In genomic region chr16:53817117-53817516, GRCh38 we compare ENCODE assay signal across 11 cellular contexts.
DNase-seq lines count a peak whose midpoint lies in the region; ATAC-seq and TF ChIP-seq lines count a peak whose summit lies in the region.
"Had no signal": no experiment of that assay in that cellular context is flagged by ENCODE, and none has a peak within 500 bp of the region (broad histone marks: within the 10 kb centered on the region; RNA-seq: fewer than 3 reads in every experiment).

No MANE protein-coding gene starts in this region.

- H3K4me3 ChIP-seq in HEK293 (ENCODE audit: low read depth, low read length) (no peak overlapping the region), suprapubic skin (no peak overlapping the region)
- H3K4me3 ChIP-seq: stomach had no signal

- H3K36me3 ChIP-seq in HEK293 (ENCODE audit: control insufficient read depth in 2 of 2, insufficient read depth in 1 of 2, low read length in 2 of 2) = peaks cover 0 to 13% of the 10 kb centered on the region in 2 experiments; a peak in 2 of 3 replicates
- H3K36me3 ChIP-seq in suprapubic skin = no peaks in the 10 kb centered on the region

- no peaks in the 10 kb centered on the region for H3K27me3 ChIP-seq in suprapubic skin
- H3K27me3 ChIP-seq: stomach had no signal

- no peak for ATAC-seq in activated T-helper 17 cell treated with anti-CD3 and anti-CD28 coated beads, Interleukin-2, amount 50 U/mL, for 72 hours (replicated peaks)
- ATAC-seq: activated naive CD4-positive, alpha-beta T cell treated with anti-CD3 and anti-CD28 coated beads, Interleukin-2, amount 50 U/mL, for 72 hours had no signal

- peaks cover 21% of the 10 kb centered on the region for H3K4me1 Mint-ChIP-seq in activated T-helper 17 cell treated with anti-CD3 and anti-CD28 coated beads, Interleukin-2, amount 50 U/mL, for 72 hours

- TF ChIP-seq POLR2A in suprapubic skin (IDR thresholded peaks at IDR 0.05) = no peak

- H3K36me3 Mint-ChIP-seq in activated T-helper 17 cell treated with anti-CD3 and anti-CD28 coated beads, Interleukin-2, amount 50 U/mL, for 72 hours (ENCODE audit: low read depth) = peaks cover 41% of the 10 kb centered on the region

- no peak overlapping the region for H3K27ac Mint-ChIP-seq in activated T-helper 17 cell treated with anti-CD3 and anti-CD28 coated beads, Interleukin-2, amount 50 U/mL, for 72 hours

- POLR2A ChIA-PET in HEK293 (lab: Yijun Ruan, JAX) = no interaction called here

- H3K4me1 ChIP-seq in HEK293 (ENCODE audit: control insufficient read depth, insufficient read depth, low read length) = no peaks in the 10 kb centered on the region; the same call in 1 of the 2 replicates
- peaks cover 25% of the 10 kb centered on the region for H3K4me1 ChIP-seq in suprapubic skin

- no peak for TF ChIP-seq EP300 in suprapubic skin (IDR thresholded peaks at IDR 0.05)

- H3K27ac ChIP-seq in HEK293 (ENCODE audit: extremely low read depth, low read depth, low read length) (no peak overlapping the region), suprapubic skin (peak overlapping the region; percentile 47)
- H3K27ac ChIP-seq: stomach had no signal

- CTCF ChIA-PET in HEK293 (lab: Yijun Ruan, JAX) = interaction anchor here (0.9 kb wide), 1 partner anchor 73 kb away, joined by 4 read pairs; no protein-coding TSS in a partner anchor

- H3K4me3 Mint-ChIP-seq in activated T-helper 17 cell treated with anti-CD3 and anti-CD28 coated beads, Interleukin-2, amount 50 U/mL, for 72 hours = no peak overlapping the region

- no peaks in the 10 kb centered on the region for H3K27me3 Mint-ChIP-seq in activated T-helper 17 cell treated with anti-CD3 and anti-CD28 coated beads, Interleukin-2, amount 50 U/mL, for 72 hours

- DNase-seq in amniotic epithelial cell (ENCODE audit: low read depth) = peak; percentile 92
- peak; percentile 33 for DNase-seq in glomerular endothelial cell (ENCODE audit: extremely low read depth, low read depth, low spot score)
- no peak for DNase-seq in suprapubic skin (ENCODE audit: low spot score in 2 of 2)
- no peak for DNase-seq in GM10266 (ENCODE audit: extremely low spot score)
- DNase-seq in NCI-H526 (lab: John Stamatoyannopoulos, UW) = no peak
- DNase-seq: erythroblast, NCI-H2107, stomach had no signal

- no peak for TF ChIP-seq CTCF in HEK293 (tag by site-specific recombination; IDR thresholded peaks at IDR 0.05)
- no peak for TF ChIP-seq CTCF in suprapubic skin (IDR thresholded peaks at IDR 0.05)
- no peak for TF ChIP-seq CTCF in GM10266 (IDR thresholded peaks at IDR 0.05; ENCODE audit: control insufficient read depth, insufficient read depth, low read depth, missing control alignments)

- 42% methylated on average over 5 of the region's 5 CpGs for WGBS in suprapubic skin

- no peaks in the 10 kb centered on the region for H3K9me3 ChIP-seq in HEK293 (ENCODE audit: control insufficient read depth, insufficient read depth, low read depth, low read length)
- H3K9me3 ChIP-seq in suprapubic skin = no peaks in the 10 kb centered on the region
- H3K9me3 ChIP-seq: stomach had no signal

- H3K9me3 Mint-ChIP-seq in activated T-helper 17 cell treated with anti-CD3 and anti-CD28 coated beads, Interleukin-2, amount 50 U/mL, for 72 hours = no peaks in the 10 kb centered on the region

TF ChIP-seq in HEK293, 187 proteins besides CTCF, POLR2A, EP300 and RAD21:
- TF ChIP-seq ZNF843 (tag by site-specific recombination; IDR thresholded peaks at IDR 0.05) = no peak
- TF ChIP-seq OSR2 (tag by site-specific recombination; IDR thresholded peaks at IDR 0.05) = no peak
- 0 out of 2 replicates have a peak, but pooled peaks have one; percentile 11 for TF ChIP-seq ZBTB44 (tag by site-specific recombination; IDR thresholded peaks at IDR 0.05)
- TF ChIP-seq ZNF19 (tag by site-specific recombination; IDR thresholded peaks at IDR 0.05; ENCODE audit: low read depth) = no peak

Comparison
In these comparisons a context has a peak if more than half of its experiments do, and no peak if none do; other contexts are left out.
1. DNase-seq: peak in amniotic epithelial cell (single experiment) and glomerular endothelial cell (single experiment); none in suprapubic skin (0 of 2), GM10266 (single experiment) and NCI-H526 (0 of 2).